Comparison of ENCODE assay signal across 27 cellular contexts in genomic region chr9:6407778-6408177, GRCh38.
"Had no signal": no experiment of that assay in that cellular context is flagged by ENCODE, and none has a peak within 500 bp of the region (broad histone marks: within the 10 kb centered on the region; RNA-seq: fewer than 3 reads in every experiment).

No MANE protein-coding gene starts in this region.

- H3K4me3 ChIP-seq: stomach, suprapubic skin, testis, thoracic aorta, thyroid gland, tibial artery, tibial nerve, transverse colon, upper lobe of left lung, upper lobe of right lung, uterus, vagina had no signal

- H3K27ac ChIP-seq: stomach, suprapubic skin, testis, thoracic aorta, thyroid gland, tibial artery, tibial nerve, transverse colon, upper lobe of left lung, upper lobe of right lung, uterus had no signal

- H3K27me3 ChIP-seq: stomach, testis, thyroid gland, tibial nerve, transverse colon, upper lobe of left lung, upper lobe of right lung, uterus, vagina had no signal

- H3K36me3 ChIP-seq: stomach, suprapubic skin, thoracic aorta, thyroid gland, tibial artery, tibial nerve, transverse colon, upper lobe of left lung, upper lobe of right lung, uterus, vagina had no signal

- FAIRE-seq: urothelium cell line had no signal

- ATAC-seq: stimulated activated effector memory CD8-positive, alpha-beta T cell treated with anti-CD3 and anti-CD28 coated beads, Interleukin-12 subunit alpha, Interleukin-12 subunit beta, amount 100 ng/mL, for 72 hours; stimulated activated memory B cell treated with anti-CD40 and anti-IgM and Interleukin-4, amounts not matched to agents 10 μg/mL and 1 μg/mL and 100 μg/mL, for 72 hours; stimulated activated naive B cell treated with anti-CD40 and anti-IgM and Interleukin-4, amounts not matched to agents 10 μg/mL and 1 μg/mL and 100 μg/mL, for 72 hours; stimulated activated naive CD8-positive, alpha-beta T cell treated with anti-CD3 and anti-CD28 coated beads, Interleukin-15, amount 100 ng/mL, for 72 hours; stimulated activated naive CD8-positive, alpha-beta T cell treated with anti-CD3 and anti-CD28 coated beads, Interleukin-15, Interleukin-2, amounts not matched to agents 100 U/mL and 50 U/mL, for 24 hours; upper lobe of right lung had no signal

- H3K9me3 ChIP-seq: stomach, suprapubic skin, testis, thoracic aorta, thyroid gland, tibial artery, tibial nerve, transverse colon, upper lobe of left lung, upper lobe of right lung, uterus, vagina had no signal

- DNase-seq: stimulated activated CD4-positive, alpha-beta T cell treated with anti-CD3 and anti-CD28 coated beads, Interleukin-2, amount 100 ng/mL, for 48 hours; stimulated activated CD4-positive, alpha-beta T cell treated with anti-CD3 and anti-CD28 coated beads, Interleukin-4, amount 100 ng/mL, for 1 hour; stimulated activated CD4-positive, alpha-beta T cell treated with anti-CD3 and anti-CD28 coated beads, Interleukin-4, amount 100 ng/mL, for 24 hours; stimulated activated CD4-positive, alpha-beta T cell treated with anti-CD3 and anti-CD28 coated beads, Interleukin-4, amount 100 ng/mL, for 4 hours; stimulated activated CD8-positive, alpha-beta memory T cell treated with anti-CD3 and anti-CD28 coated beads, Interleukin-4, amount 100 ng/mL, for 48 hours; stimulated activated naive B cell treated with anti-CD40 and anti-IgM and Interleukin-4, amounts not matched to agents 10 μg/mL and 1 μg/mL and 100 μg/mL, for 72 hours; stimulated activated naive CD4-positive, alpha-beta T cell; stimulated activated naive CD4-positive, alpha-beta T cell treated with Interleukin-2 at 50 U/mL for 16 hours; stimulated activated naive CD8-positive, alpha-beta T cell treated with anti-CD3 and anti-CD28 coated beads, Interleukin-15, amount 100 ng/mL, for 72 hours; stimulated activated naive CD8-positive, alpha-beta T cell treated with anti-CD3 and anti-CD28 coated beads, Interleukin-15, Interleukin-2, amounts not matched to agents 100 U/mL and 50 U/mL, for 24 hours; stomach; substantia nigra; testis; thyroid gland; tibial artery; transverse colon; trophoblast cell; upper lobe of left lung; upper lobe of right lung; uterus had no signal

- H3K4me1 ChIP-seq: testis, thyroid gland, upper lobe of right lung, uterus, vagina had no signal
